Comparison of ENCODE assay signal across 20 cellular contexts in genomic region chr14:34069854-34070582, GRCh38.
DNase-seq lines count a peak whose midpoint lies in the region; ATAC-seq and TF ChIP-seq lines count a peak whose summit lies in the region.
"Had no signal": no experiment of that assay in that cellular context is flagged by ENCODE, and none has a peak within 500 bp of the region (broad histone marks: within the 10 kb centered on the region; RNA-seq: fewer than 3 reads in every experiment).

No MANE protein-coding gene starts in this region.

- TF ChIP-seq EP300 in SK-N-SH (IDR thresholded peaks at IDR 0.05; ENCODE audit: borderline replicate concordance in 1 of 2, low read depth in 1 of 2, low read length in 1 of 2) = no peak

- ATAC-seq in SK-N-SH treated with all-trans-retinoic acid at 6 μM for 48 hours = no peak
- ATAC-seq: GM23338, Panc1 had no signal

- no peaks in the 10 kb centered on the region for H3K79me2 ChIP-seq in SK-N-SH (ENCODE audit: insufficient read depth)

- no peak overlapping the region for H2AFZ ChIP-seq in SK-N-SH (ENCODE audit: low read depth)
- H2AFZ ChIP-seq: GM23338 had no signal

- H3K27me3 ChIP-seq in SK-N-SH (ENCODE audit: insufficient read depth) (peaks cover 10% of the 10 kb centered on the region; the same call in 1 of the 2 replicates), thyroid gland (no peaks in the 10 kb centered on the region)
- H3K27me3 ChIP-seq: SJCRH30 had no signal

- H3K4me1 ChIP-seq in SK-N-SH (ENCODE audit: control insufficient read depth in 1 of 2, insufficient read depth in 2 of 2, low read depth in 1 of 2, low read length in 1 of 2) (no peaks in the 10 kb centered on the region; a peak in 1 of 4 replicates), thyroid gland (peaks cover 9 to 12% of the 10 kb centered on the region in 2 donors)

- no peaks in the 10 kb centered on the region for H3K9me3 ChIP-seq in SK-N-SH
- H3K9me3 ChIP-seq in thyroid gland = no peaks in the 10 kb centered on the region

- H3K36me3 ChIP-seq in SK-N-SH (replicated peaks in 1 of 2; ENCODE audit: control insufficient read depth in 1 of 2, insufficient read depth in 2 of 2, low read length in 1 of 2) = no peaks in the 10 kb centered on the region
- H3K36me3 ChIP-seq in thyroid gland = no peaks in the 10 kb centered on the region

- CTCF ChIA-PET in SK-N-SH (lab: Yijun Ruan, JAX) = interaction anchor here (1.9 kb wide), 1 partner anchor 9 kb away, joined by 6 read pairs; no protein-coding TSS in a partner anchor

- no peak for TF ChIP-seq RAD21 in SK-N-SH (IDR thresholded peaks at IDR 0.05; ENCODE audit: low read length)

- H3K4me2 ChIP-seq in SK-N-SH = no peak overlapping the region
- H3K4me2 ChIP-seq: GM23338 had no signal

- H3K4me3 ChIP-seq in SK-N-SH (ENCODE audit: low read depth in 2 of 2, low read length in 1 of 2) = no peak overlapping the region
- no peak overlapping the region for H3K4me3 ChIP-seq in choroid plexus epithelial cell (ENCODE audit: low read depth, low read length)
- H3K4me3 ChIP-seq in thyroid gland (replicated peaks in 1 of 3) = no peak overlapping the region
- no peak overlapping the region for H3K4me3 ChIP-seq in lower leg skin (ENCODE audit: low read depth, poor library complexity, severe bottlenecking)
- H3K4me3 ChIP-seq: GM23338, SJCRH30 had no signal

- H3K9me2 ChIP-seq in SK-N-SH = no peaks in the 10 kb centered on the region

- DNase-seq in SK-N-SH (no peak), NCI-H82 treated with DMSO at 0.1 percent for 48 hours (lab: John Stamatoyannopoulos, UW; ENCODE audit: unreplicated experiment) (peak; percentile 62), choroid plexus epithelial cell (ENCODE audit: low read depth) (peak; percentile 13), thyroid gland (no peak), NCI-H2081 (lab: John Stamatoyannopoulos, UW) (no peak), 8988T (no peak), lower leg skin (ENCODE audit: low spot score in 2 of 2) (no peak)
- DNase-seq: CD8-positive, alpha-beta memory T cell; DND-41; HCEC 1CT; KG1; NCI-H1694 treated with DMSO at 0.1 percent for 48 hours; NCI-H2227 treated with DMSO at 0.1 percent for 48 hours; NCI-H510A; NK-92 treated with Interleukin-12 subunit alpha and Interleukin-12 subunit beta, amount 100 ng/mL, for 24 hours; SJCRH30 had no signal

- no peak for TF ChIP-seq CTCF in SK-N-SH (IDR thresholded peaks at IDR 0.05)
- TF ChIP-seq CTCF in choroid plexus epithelial cell (conservative IDR thresholded peaks at IDR 0.05; ENCODE audit: low read depth, low read length) = no peak
- no peak for TF ChIP-seq CTCF in thyroid gland (IDR thresholded peaks at IDR 0.05)
- no peak for TF ChIP-seq CTCF in lower leg skin (IDR thresholded peaks at IDR 0.05)

- no peak for TF ChIP-seq POLR2A in thyroid gland (IDR thresholded peaks at IDR 0.05)
- no peak for TF ChIP-seq POLR2A in lower leg skin (IDR thresholded peaks at IDR 0.05)

- no peaks in the 10 kb centered on the region for H4K20me1 ChIP-seq in SK-N-SH (ENCODE audit: insufficient read depth)

- H3K9ac ChIP-seq in SK-N-SH = no peak overlapping the region

- POLR2A ChIA-PET in SK-N-SH (lab: Yijun Ruan, JAX) = no interaction called here

- intact Hi-C loops in thyroid gland (cut with DNase I) = no loop called here
- intact Hi-C loops in lower leg skin (cut with DNase I; ENCODE audit: low total_unique reads) = no loop called here

- WGBS in SK-N-SH (ENCODE audit: low lambda C conversion rate) = 47% methylated on average over 3 of the region's 3 CpGs
- WGBS in thyroid gland, 2 donors = 51 to 54% methylated on average over 3 of the region's 3 CpGs
- WGBS in lower leg skin, 2 donors = 50 to 75% methylated on average over 3 of the region's 3 CpGs

- no peak overlapping the region for H3K27ac ChIP-seq in SK-N-SH (ENCODE audit: low read depth in 2 of 2, low read length in 1 of 2)
- H3K27ac ChIP-seq in thyroid gland = peak overlapping the region in 2 of 3 donors; percentile 40 to 69
- H3K27ac ChIP-seq: C4-2B, SJCRH30 had no signal

- no peaks in the 10 kb centered on the region for H3F3A ChIP-seq in SK-N-SH (replicated peaks; ENCODE audit: insufficient read depth)

TF ChIP-seq in SK-N-SH treated with all-trans-retinoic acid at 6 μM for 48 hours, 23 proteins besides CTCF, POLR2A, EP300 and RAD21:
- TF ChIP-seq ISL1 (CRISPR knock-in tag; IDR thresholded peaks at IDR 0.05) (peak; percentile 34; the same call in 1 of the 2 replicates), POU6F1 (CRISPR knock-in tag; IDR thresholded peaks at IDR 0.05; ENCODE audit: borderline replicate concordance, low read depth) (no peak)

TF ChIP-seq in SK-N-SH, 30 proteins besides CTCF, POLR2A, EP300 and RAD21:
- TF ChIP-seq NRF1 (IDR thresholded peaks at IDR 0.05; ENCODE audit: low read depth, low read length) = no peak
- no peak for TF ChIP-seq PBX3 (IDR thresholded peaks at IDR 0.05)
- no peak for TF ChIP-seq RXRA (IDR thresholded peaks at IDR 0.05; ENCODE audit: borderline replicate concordance, low read depth)
- no peak for TF ChIP-seq SIN3A (IDR thresholded peaks at IDR 0.05; ENCODE audit: borderline replicate concordance, low read depth, low read length)
- TF ChIP-seq ELF1 (IDR thresholded peaks at IDR 0.05) = no peak
- no peak for TF ChIP-seq MXI1 (IDR thresholded peaks at IDR 0.05; ENCODE audit: low read depth, low read length)
- no peak for TF ChIP-seq TCF12 (IDR thresholded peaks at IDR 0.05)
- TF ChIP-seq MEF2A (IDR thresholded peaks at IDR 0.05; ENCODE audit: borderline replicate concordance, low read depth) = no peak
- TF ChIP-seq POLR2AphosphoS5 (IDR thresholded peaks at IDR 0.05; ENCODE audit: low read depth, low read length) = no peak
- TF ChIP-seq USF1 (IDR thresholded peaks at IDR 0.05; ENCODE audit: borderline replicate concordance, low read depth) = no peak
- TF ChIP-seq JUND (IDR thresholded peaks at IDR 0.05) = no peak
- TF ChIP-seq NFIC (IDR thresholded peaks at IDR 0.05; ENCODE audit: borderline replicate concordance) = no peak
- TF ChIP-seq SMC3 (IDR thresholded peaks at IDR 0.05; ENCODE audit: low read depth, low read length) = no peak
- no peak for TF ChIP-seq MAX (IDR thresholded peaks at IDR 0.05; ENCODE audit: low read depth)

Comparison
In these comparisons a context has a peak if more than half of its experiments do, and no peak if none do; other contexts are left out.
1. DNase-seq: peak in NCI-H82 treated with DMSO at 0.1 percent for 48 hours (single experiment) and choroid plexus epithelial cell (single experiment); none in SK-N-SH (single experiment), thyroid gland (0 of 2), NCI-H2081 (0 of 2), 8988T (single experiment) and lower leg skin (0 of 2).
2. H3K27ac ChIP-seq: peak in thyroid gland (2 of 3); none in SK-N-SH (0 of 2).